8 cellular contexts compared by ENCODE assay signal in the genomic region with DNA sequence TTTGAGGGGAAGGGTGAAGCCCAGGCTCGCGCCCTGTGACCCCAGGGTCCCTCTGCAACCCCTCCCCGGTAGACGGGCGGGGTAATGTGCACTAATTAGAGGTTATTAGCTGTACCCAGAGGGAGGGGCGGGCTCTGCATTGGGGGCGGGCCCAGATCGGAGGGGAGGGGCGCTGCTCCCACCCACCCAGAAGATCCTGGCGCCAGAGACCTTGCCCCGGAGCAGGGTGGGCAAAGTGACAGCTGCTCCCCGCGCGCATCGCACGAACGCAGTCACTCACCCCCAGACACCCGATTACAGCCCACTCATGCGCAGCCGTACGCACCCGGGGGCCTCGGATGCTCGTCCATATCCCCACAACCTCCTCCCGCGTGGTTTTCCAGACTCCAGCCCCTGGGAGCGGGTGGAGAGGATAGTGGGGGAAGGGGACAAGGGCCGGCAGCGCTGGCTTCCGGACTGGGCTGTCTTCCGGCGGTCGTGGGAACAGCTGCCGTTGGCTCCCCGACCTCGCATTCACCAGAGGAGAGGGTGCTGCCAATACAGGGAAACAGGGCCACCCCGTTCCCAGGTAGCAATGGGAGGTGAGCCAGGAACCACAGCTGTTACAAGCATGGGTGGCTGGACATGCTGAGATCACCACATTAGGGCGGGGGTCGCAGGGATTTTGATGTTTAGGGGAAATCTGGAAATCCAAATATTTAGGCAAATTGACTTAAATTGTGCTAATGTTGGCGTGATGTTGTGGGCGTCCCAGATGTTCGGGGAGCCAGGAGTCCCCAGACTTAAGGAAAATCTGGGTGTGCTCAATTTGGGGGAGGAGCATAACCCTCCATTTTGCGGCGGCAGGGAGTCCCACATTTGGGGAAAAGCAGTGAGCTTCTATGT. TPM values are rescaled to one million over a fixed set of nuclear protein-coding genes. Genes with fewer than 3 reads are reported as not detected.
DNase-seq lines count a peak whose midpoint lies in the region; ATAC-seq and TF ChIP-seq lines count a peak whose summit lies in the region.

No MANE protein-coding gene starts in this region.

- peak overlapping the region; percentile 79 to 88 (median 84) for H3K4me3 Mint-ChIP-seq in naive thymus-derived CD8-positive, alpha-beta T cell

- peak overlapping the region; percentile 41 for H2AFZ ChIP-seq in fibroblast of lung (ENCODE audit: low read length)

- no peak for ATAC-seq in naive thymus-derived CD8-positive, alpha-beta T cell
- no peak for ATAC-seq in GM18519 (IDR thresholded peaks at IDR 0.05; ENCODE audit: low FRiP score, unreplicated experiment)

- TF ChIP-seq CTCF in GM13976 (IDR thresholded peaks at IDR 0.05; ENCODE audit: borderline replicate concordance, control extremely low read depth, extremely low read depth, insufficient read depth, missing control alignments) (no peak), fibroblast of lung (conservative IDR thresholded peaks at IDR 0.05 in 1 of 2, IDR thresholded peaks at IDR 0.05 in 1 of 2; ENCODE audit: low read depth in 1 of 2, low read length in 2 of 2) (no peak)

- peak overlapping the region; percentile 96 for H3K4me2 ChIP-seq in fibroblast of lung (ENCODE audit: extremely low read depth, insufficient read depth, low read length)

- H3K27me3 Mint-ChIP-seq in naive thymus-derived CD8-positive, alpha-beta T cell = no peaks in the 10 kb centered on the region

- H4K20me1 ChIP-seq in fibroblast of lung (ENCODE audit: control insufficient read depth, extremely low read depth, insufficient read depth, low read length) = no peaks in the 10 kb centered on the region

- H3K27ac ChIP-seq in fibroblast of lung (ENCODE audit: insufficient read depth, low read length) = peak overlapping the region; percentile 94

- in situ Hi-C loops in ACHN (cut with HindIII; ENCODE audit: low pct_ligation_motif_present, low pct_unique_long_range_greater_than_20kb, low sequenced_read_pairs) (no loop called here), GM13976 (cut with MboI; ENCODE audit: low sequenced_read_pairs, unreplicated experiment) (no loop called here)

- no peaks in the 10 kb centered on the region for H3K36me3 ChIP-seq in fibroblast of lung (ENCODE audit: control insufficient read depth, insufficient read depth, low read length)

- peaks cover 41% of the 10 kb centered on the region for H3K4me1 ChIP-seq in fibroblast of lung (ENCODE audit: control insufficient read depth, extremely low read depth, insufficient read depth, low read length)

- no peaks in the 10 kb centered on the region for H3K9me3 Mint-ChIP-seq in naive thymus-derived CD8-positive, alpha-beta T cell

- H3K9ac ChIP-seq in fibroblast of lung (ENCODE audit: insufficient read depth, low read length) = peak overlapping the region; percentile 87

- peaks cover 21 to 51% (median 37%) of the 10 kb centered on the region in 4 donors for H3K4me1 Mint-ChIP-seq in naive thymus-derived CD8-positive, alpha-beta T cell

- no peaks in the 10 kb centered on the region for H3K27me3 ChIP-seq in fibroblast of lung (ENCODE audit: control insufficient read depth, insufficient read depth, low read length)

- H3K79me2 ChIP-seq in fibroblast of lung (ENCODE audit: control insufficient read depth, insufficient read depth, low read length) = no peaks in the 10 kb centered on the region

- peak; percentile 57 for DNase-seq in ACHN
- peak; percentile 70 for DNase-seq in GM13976 (ENCODE audit: low spot score)
- peak; percentile 76 for DNase-seq in NCI-H2196 (lab: John Stamatoyannopoulos, UW; ENCODE audit: unreplicated experiment)
- peak; percentile 73 to 75 for DNase-seq in activated T-cell treated with anti-CD3 and anti-CD28 coated beads, Interleukin-2, amount 50 U/mL, for 48 hours
- DNase-seq in fibroblast of lung (ENCODE audit: low read depth in 2 of 2) = peak; percentile 78 to 83
- peak in 8 of 10 donors; percentile 24 to 55 (median 40) for DNase-seq in naive thymus-derived CD8-positive, alpha-beta T cell
- DNase-seq in ureter (ENCODE audit: low spot score) = peak; percentile 83

- H3K27ac Mint-ChIP-seq in naive thymus-derived CD8-positive, alpha-beta T cell = peak overlapping the region; percentile 72 to 97 (median 93)

- H3K36me3 Mint-ChIP-seq in naive thymus-derived CD8-positive, alpha-beta T cell = peaks cover 0 to 2% (median 0%) of the 10 kb centered on the region in 3 donors

- no peaks in the 10 kb centered on the region for H3K9me3 ChIP-seq in fibroblast of lung (ENCODE audit: control insufficient read depth, insufficient read depth, low read depth, low read length)

- POLR2A ChIA-PET in naive thymus-derived CD8-positive, alpha-beta T cell (lab: Charles Lee) = interaction anchor here (0.8 to 20.9 kb wide), 8 partner anchors 10 to 112 kb away, joined by 3 to 1021 read pairs (median 4); a partner anchor contains a TSS

- H3K4me3 ChIP-seq in fibroblast of lung (replicated peaks in 1 of 4; ENCODE audit: control extremely low read depth in 1 of 4, insufficient read depth in 1 of 4, low read depth in 3 of 4, low read length in 4 of 4) = peak overlapping the region; percentile 52 to 70 (median 60)

RNA-seq across cellular contexts. Expression of a gene that starts 2.9 kb away (rescaled TPM):
- total RNA-seq in fibroblast of lung = 16.4 and 26.6 TPM in 2 replicates
- 6.6 TPM in 2 replicates for polyA plus RNA-seq in fibroblast of lung
- polyA plus RNA-seq in fibroblast of lung (2012) = 9.9 and 10.9 TPM in 2 replicates
- polyA minus RNA-seq in fibroblast of lung (ENCODE audit: low replicate concordance) = 4.9 and 6.9 TPM in 2 replicates
- 10 to 100 TPM; 25.2 to 27.0 TPM for total RNA-seq in naive thymus-derived CD8-positive, alpha-beta T cell
- 1 to 10 TPM; 3.0 to 4.3 (median 3.2) TPM for polyA plus RNA-seq in naive thymus-derived CD8-positive, alpha-beta T cell
- total RNA-seq in ureter = 79.0 TPM

RNA-seq across cellular contexts. Expression of a gene that starts 13.0 kb away (rescaled TPM):
- total RNA-seq in fibroblast of lung = 108 and 118 TPM in 2 replicates
- 20.2 and 93.3 TPM in 2 replicates for polyA plus RNA-seq in fibroblast of lung
- 42.3 and 166 TPM in 2 replicates for polyA plus RNA-seq in fibroblast of lung (2012)
- 11.2 and 12.8 TPM in 2 replicates for polyA minus RNA-seq in fibroblast of lung (ENCODE audit: low replicate concordance)
- 100 to 1,000 TPM in 1 of 2 experiments, 10 to 100 TPM in 1; 99.1 to 103 TPM for total RNA-seq in naive thymus-derived CD8-positive, alpha-beta T cell
- 1,000 to 10,000 TPM in 2 of 3 donors, 100 to 1,000 TPM in 1; 845 to 1,468 (median 1,203) TPM for polyA plus RNA-seq in naive thymus-derived CD8-positive, alpha-beta T cell
- total RNA-seq in ureter = 191 TPM

RNA-seq across cellular contexts. Expression of a gene that starts 23.3 kb away (rescaled TPM):
- total RNA-seq in fibroblast of lung (166 and 228 TPM in 2 replicates), ureter (196 TPM)
- 186 and 294 TPM in 2 replicates for polyA plus RNA-seq in fibroblast of lung
- 216 and 316 TPM in 2 replicates for polyA plus RNA-seq in fibroblast of lung (2012)
- polyA minus RNA-seq in fibroblast of lung (ENCODE audit: low replicate concordance) = 512 and 667 TPM in 2 replicates
- 100 to 1,000 TPM; 108 to 112 TPM for total RNA-seq in naive thymus-derived CD8-positive, alpha-beta T cell
- 100 to 1,000 TPM; 253 to 362 (median 333) TPM for polyA plus RNA-seq in naive thymus-derived CD8-positive, alpha-beta T cell

RNA-seq across cellular contexts. Expression of a gene that starts 23.6 kb away (rescaled TPM):
- total RNA-seq in fibroblast of lung = 0.51 TPM in 1 of 2 replicates, not detected in the other
- polyA plus RNA-seq in fibroblast of lung = 2.8 TPM in 1 of 2 replicates, not detected in the other
- 6.9 and 25.0 TPM in 2 replicates for polyA plus RNA-seq in fibroblast of lung (2012)
- polyA minus RNA-seq in fibroblast of lung (ENCODE audit: low replicate concordance) = 4.7 and 18.1 TPM in 2 replicates
- total RNA-seq in naive thymus-derived CD8-positive, alpha-beta T cell = 1 to 10 TPM in 1 of 2 experiments, not detected in 1; 1.1 TPM
- polyA plus RNA-seq in naive thymus-derived CD8-positive, alpha-beta T cell = 1 to 10 TPM in 2 of 3 donors, under 1 TPM in 1; 0.96 to 3.1 (median 1.0) TPM
- 4.4 TPM for total RNA-seq in ureter

RNA-seq across cellular contexts. Expression of a gene that starts 26.7 kb away (rescaled TPM):
- total RNA-seq in fibroblast of lung = not detected in 2 replicates
- not detected in 2 replicates for polyA plus RNA-seq in fibroblast of lung
- polyA plus RNA-seq in fibroblast of lung (2012) = 0.06 TPM in 1 of 2 replicates, not detected in the other
- polyA minus RNA-seq in fibroblast of lung (ENCODE audit: low replicate concordance) = 0.78 TPM in 1 of 2 replicates, not detected in the other
- total RNA-seq in naive thymus-derived CD8-positive, alpha-beta T cell = not detected
- not detected for polyA plus RNA-seq in naive thymus-derived CD8-positive, alpha-beta T cell
- not detected for total RNA-seq in ureter
